ENCODE assay signal across 1 cellular context in genomic region chr1:89822109-89822962, GRCh38.
TF ChIP-seq lines count a peak whose summit lies in the region.

No MANE protein-coding gene starts in this region.

TF ChIP-seq in H1, 55 proteins besides CTCF, POLR2A, EP300 and RAD21:
- TF ChIP-seq CHD1 (IDR thresholded peaks at IDR 0.05; ENCODE audit: low read depth, low read length) (no peak), KDM1A (IDR thresholded peaks at IDR 0.05; ENCODE audit: borderline replicate concordance, low read length) (no peak; the same call in 1 of the 2 replicates), CREB1 (IDR thresholded peaks at IDR 0.05) (no peak), YY1 (IDR thresholded peaks at IDR 0.05; ENCODE audit: low read depth, low read length) (0 out of 2 replicates have a peak, but pooled peaks have one; percentile 11), RBBP5 (IDR thresholded peaks at IDR 0.05; ENCODE audit: borderline replicate concordance, low read depth, low read length) (no peak), ATF3 (IDR thresholded peaks at IDR 0.05; ENCODE audit: insufficient read depth, low read depth, low read length) (no peak), TAF1 (IDR thresholded peaks at IDR 0.05; ENCODE audit: low read depth, low read length) (0 out of 2 replicates have a peak, but pooled peaks have one; percentile 33), SP4 (IDR thresholded peaks at IDR 0.05; ENCODE audit: low read length) (0 out of 2 replicates have a peak, but pooled peaks have one; percentile 25), BRCA1 (IDR thresholded peaks at IDR 0.05; ENCODE audit: low read depth, low read length) (no peak), POLR2AphosphoS5 (IDR thresholded peaks at IDR 0.05; ENCODE audit: low read depth, low read length) (peak; percentile 80), HDAC2 (IDR thresholded peaks at IDR 0.05; ENCODE audit: borderline replicate concordance in 1 of 2, low read depth in 2 of 2, low read length in 2 of 2) (0 out of 4 replicates have a peak, but pooled peaks of 1 of the 2 experiments have one; percentile 12), CHD7 (IDR thresholded peaks at IDR 0.05; ENCODE audit: insufficient replicate concordance, low read length) (no peak), POU5F1 (IDR thresholded peaks at IDR 0.05; ENCODE audit: low read depth, low read length) (no peak), TAF7 (optimal IDR thresholded peaks at IDR 0.05; ENCODE audit: borderline replicate concordance, low read depth, low read length) (no peak), CBX5 (IDR thresholded peaks at IDR 0.05; ENCODE audit: low read depth, low read length) (no peak), RXRA (IDR thresholded peaks at IDR 0.05; ENCODE audit: insufficient read depth, low read depth, low read length) (no peak), TCF12 (IDR thresholded peaks at IDR 0.05; ENCODE audit: low read depth, low read length) (no peak), GTF2F1 (IDR thresholded peaks at IDR 0.05; ENCODE audit: borderline replicate concordance, low read depth, low read length) (no peak), FOSL1 (IDR thresholded peaks at IDR 0.05; ENCODE audit: insufficient read depth, low read depth, low read length) (no peak), TEAD4 (IDR thresholded peaks at IDR 0.05; ENCODE audit: low read depth, low read length) (peak; percentile 39; the same call in 1 of the 2 replicates), ZNF274 (IDR thresholded peaks at IDR 0.05; ENCODE audit: borderline replicate concordance, extremely low read depth, low read length) (no peak), EZH2 (IDR thresholded peaks at IDR 0.05; ENCODE audit: low read depth, low read length, severe bottlenecking) (no peak), GABPA (IDR thresholded peaks at IDR 0.05; ENCODE audit: borderline replicate concordance, insufficient read depth, low read length) (no peak), RNF2 (IDR thresholded peaks at IDR 0.05; ENCODE audit: borderline replicate concordance, low read depth, low read length, missing control alignments, poor library complexity, severe bottlenecking) (no peak), JUN (IDR thresholded peaks at IDR 0.05; ENCODE audit: low read depth, low read length) (no peak), MAX (IDR thresholded peaks at IDR 0.05) (no peak), ASH2L (IDR thresholded peaks at IDR 0.05; ENCODE audit: low read length) (no peak), PHF8 (conservative IDR thresholded peaks at IDR 0.05; ENCODE audit: low read depth, low read length) (no peak), KDM4A (IDR thresholded peaks at IDR 0.05; ENCODE audit: low read depth, low read length, severe bottlenecking) (no peak), CBX8 (IDR thresholded peaks at IDR 0.05; ENCODE audit: borderline replicate concordance, low read depth, low read length) (no peak), HDAC6 (IDR thresholded peaks at IDR 0.05; ENCODE audit: low read depth, low read length) (no peak)
TF ChIP-seq in H1: peak in this region for 6.
